22 cellular contexts compared by ENCODE assay signal in the genomic region with DNA sequence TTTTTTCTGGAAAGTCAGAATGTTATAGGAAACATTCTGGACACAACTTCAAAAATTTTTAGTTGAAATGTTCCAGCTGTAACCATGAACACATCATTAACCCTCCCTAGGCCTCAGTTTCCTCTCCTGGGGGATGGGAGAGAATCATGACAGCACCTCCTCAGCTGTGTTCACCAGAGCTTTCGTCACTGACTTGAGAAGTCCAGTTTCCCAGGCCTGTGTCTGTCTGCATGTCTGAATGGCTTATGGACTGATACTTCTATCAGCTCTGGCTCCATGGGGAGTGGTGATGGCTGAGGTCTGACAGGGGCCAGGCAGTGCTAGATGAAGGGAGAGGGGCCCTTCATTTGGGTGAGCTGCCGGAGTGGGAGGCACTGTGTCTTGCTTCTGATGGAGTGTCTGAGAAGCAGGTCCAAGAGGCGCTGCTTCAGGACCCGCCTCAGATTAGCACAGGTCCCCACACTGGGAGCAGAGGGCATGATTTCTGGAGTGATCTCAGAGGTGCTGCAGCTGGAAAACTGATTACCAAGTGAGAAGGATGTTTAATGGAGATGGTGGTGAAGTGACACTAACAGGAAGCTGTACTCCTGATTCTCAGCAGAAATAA.
DNase-seq lines count a peak whose midpoint lies in the region; ATAC-seq and TF ChIP-seq lines count a peak whose summit lies in the region.
"Had no signal": no experiment of that assay in that cellular context is flagged by ENCODE, and none has a peak within 500 bp of the region (broad histone marks: within the 10 kb centered on the region; RNA-seq: fewer than 3 reads in every experiment).

No MANE protein-coding gene starts in this region.

- DNase-seq in left cardiac atrium, result no peak
- DNase-seq in cardiac septum (ENCODE audit: low spot score), result no peak
- peak; percentile 44 to 75 for DNase-seq in cardiac fibroblast (ENCODE audit: low read depth in 2 of 2)
- peak; percentile 46 for DNase-seq in islet precursor cell
- no peak for DNase-seq in activated T-cell treated with anti-CD3 and anti-CD28 coated beads, Interleukin-2, amount 50 U/mL, for 1 hour
- no peak for DNase-seq in NCI-H187 (lab: John Stamatoyannopoulos, UW)
- DNase-seq in left colon, result no peak
- DNase-seq: activated CD4-positive, alpha-beta T cell treated with anti-CD3 and anti-CD28 coated beads, Interleukin-2, amount 50 U/mL, for 1 hour; activated naive CD4-positive, alpha-beta T cell treated with anti-CD3 and anti-CD28 coated beads, Interleukin-2, amount 50 U/mL, for 16 hours; BE2C; Caco-2; central memory CD4-positive, alpha-beta T cell; GF-D8; mesendoderm; NCI-H1105; NCI-H2029 treated with DMSO at 0.1 percent for 48 hours; NCI-H2227 treated with DMSO at 0.1 percent for 48 hours; sigmoid colon; stimulated activated CD4-positive, alpha-beta T cell treated with anti-CD3 and anti-CD28 coated beads, Interleukin-4, amount 100 ng/mL, for 4 hours; SW 1271; T-helper 9 cell had no signal

- ATAC-seq in left cardiac atrium (peak; percentile 25), GM21723 (IDR thresholded peaks at IDR 0.05; ENCODE audit: unreplicated experiment) (no peak), left colon (no peak)

- no peak overlapping the region for H3K4me3 ChIP-seq in cardiac fibroblast (replicated peaks in 1 of 2; ENCODE audit: low read depth in 2 of 2, low read length in 2 of 2)
- H3K4me3 ChIP-seq: sigmoid colon had no signal

- TF ChIP-seq CTCF in cardiac fibroblast (IDR thresholded peaks at IDR 0.05; ENCODE audit: low read depth, low read length), result no peak

- intact Hi-C loops in left cardiac atrium (cut with DNase I) (no loop called here), cardiac septum (cut with DNase I) (no loop called here), left colon (cut with DNase I, micrococcal nuclease) (no loop called here)

Comparison
In these comparisons a context has a peak if more than half of its experiments do, and no peak if none do; other contexts are left out.
1. ATAC-seq: peak in left cardiac atrium (2 of 2); none in GM21723 (single experiment) and left colon (single experiment).
2. DNase-seq: peak in cardiac fibroblast (2 of 2) and islet precursor cell (single experiment); none in left cardiac atrium (single experiment), cardiac septum (single experiment), activated T-cell treated with anti-CD3 and anti-CD28 coated beads, Interleukin-2, amount 50 U/mL, for 1 hour (single experiment), NCI-H187 (0 of 2) and left colon (0 of 2).